ENCODE assay signal across 35 cellular contexts in the genomic region with DNA sequence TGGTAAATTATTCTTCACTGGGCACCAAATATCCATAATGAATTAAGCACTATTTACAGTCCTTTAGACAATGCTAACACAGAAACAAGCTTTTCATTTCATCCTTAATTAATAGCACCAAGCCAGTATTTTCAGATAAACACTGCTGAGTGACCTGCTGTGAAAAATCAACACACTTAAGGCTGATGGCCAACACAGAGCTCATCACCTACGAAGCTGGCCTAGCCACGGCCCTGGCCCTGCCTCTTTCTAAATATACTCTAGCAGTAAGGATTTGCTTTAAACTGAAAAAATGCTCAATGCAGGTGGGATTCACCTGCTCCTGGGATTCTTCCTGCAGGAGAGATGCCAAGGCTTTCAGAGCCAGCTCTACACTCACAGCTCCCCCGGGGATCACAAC. TPM values are rescaled to one million over a fixed set of nuclear protein-coding genes. Genes with fewer than 3 reads are reported as not detected.
DNase-seq lines count a peak whose midpoint lies in the region; ATAC-seq, FAIRE-seq and TF ChIP-seq lines count a peak whose summit lies in the region.
"Had no signal": no experiment of that assay in that cellular context is flagged by ENCODE, and none has a peak within 500 bp of the region (broad histone marks: within the 10 kb centered on the region; RNA-seq: fewer than 3 reads in every experiment).

No MANE protein-coding gene starts in this region.

- H3K9me3 ChIP-seq in kidney (ENCODE audit: control insufficient read depth in 1 of 2, low read length in 2 of 2) (no peaks in the 10 kb centered on the region), upper lobe of right lung (no peaks in the 10 kb centered on the region)
- H3K9me3 ChIP-seq: ascending aorta, HAP-1, neutrophil, psoas muscle, SJSA1, tibial nerve had no signal

- H3K9ac ChIP-seq in kidney (ENCODE audit: low read length in 2 of 2), result peak overlapping the region in 1 of 2 donors; percentile 23

- intact Hi-C loops in kidney (cut with DNase I) (no loop called here), upper lobe of right lung (cut with DNase I) (no loop called here)

- no peak overlapping the region for H3K4me3 ChIP-seq in kidney (ENCODE audit: low read length in 2 of 2)
- H3K4me3 ChIP-seq in upper lobe of right lung, result no peak overlapping the region
- H3K4me3 ChIP-seq: ascending aorta, cardiac muscle cell, HAP-1, psoas muscle, SJSA1, tibial nerve had no signal

- ATAC-seq in upper lobe of right lung (no peak), HG03571 (IDR thresholded peaks at IDR 0.05; ENCODE audit: unreplicated experiment) (no peak)
- ATAC-seq: activated T-cell treated with anti-CD3 and anti-CD28 coated beads, Interleukin-2, amount 50 U/mL, for 4 hours; psoas muscle had no signal

- FAIRE-seq in kidney (lab: Jason Lieb, UNC), result no peak

- H3K27me3 ChIP-seq in upper lobe of right lung, result no peaks in the 10 kb centered on the region
- H3K27me3 ChIP-seq: ascending aorta, cardiac muscle cell, neutrophil, SJSA1, tibial nerve had no signal

- DNase-seq in NCI-H1092 treated with DMSO at 0.1 percent for 48 hours (lab: John Stamatoyannopoulos, UW) (peak; percentile 55), NCI-H1092 (lab: John Stamatoyannopoulos, UW) (no peak), NCI-H748 treated with DMSO at 0.1 percent for 48 hours (lab: John Stamatoyannopoulos, UW) (peak; percentile 52), kidney (no peak), upper lobe of right lung (no peak), mesenteric fat pad (ENCODE audit: low spot score) (no peak), SK-N-DZ (ENCODE audit: low spot score) (no peak)
- DNase-seq: activated B cell treated with CpG ODN at 0.5 μM for 24 hours; activated CD4-positive, alpha-beta T cell treated with anti-CD3 and anti-CD28 coated beads, Interleukin-2, amount 50 U/mL, for 1 hour; activated gamma-delta T cell; activated naive CD8-positive, alpha-beta T cell treated with anti-CD3 and anti-CD28 coated beads for 36 hours; activated T-cell treated with anti-CD3 and anti-CD28 coated beads, Interleukin-2, amount 50 U/mL, for 4 hours; Calu3; DND-41; endodermal cell; islet precursor cell; midbrain; naive B cell; NCI-H1694; NCI-H2171 treated with DMSO at 0.1 percent for 48 hours; NCI-H526 treated with DMSO at 0.1 percent for 48 hours; psoas muscle; RPMI8226; stimulated activated CD4-positive, alpha-beta T cell treated with anti-CD3 and anti-CD28 coated beads, Interleukin-4, amount 100 ng/mL, for 24 hours had no signal

- H3K27ac ChIP-seq in kidney (ENCODE audit: low read depth in 2 of 2, low read length in 2 of 2) (peak overlapping the region; percentile 5 to 68), upper lobe of right lung (peak overlapping the region; percentile 25)
- H3K27ac ChIP-seq: 22Rv1, ascending aorta, cardiac muscle cell, neutrophil, psoas muscle, SJSA1, tibial nerve had no signal

- H3K36me3 ChIP-seq in kidney (ENCODE audit: control insufficient read depth in 1 of 2, insufficient read depth in 2 of 2, low read length in 2 of 2) (peaks cover 6 to 11% of the 10 kb centered on the region in 2 donors), upper lobe of right lung (no peaks in the 10 kb centered on the region)
- H3K36me3 ChIP-seq: ascending aorta, cardiac muscle cell, HAP-1, neutrophil had no signal

- H3K4me1 ChIP-seq in kidney (ENCODE audit: control insufficient read depth in 1 of 2, insufficient read depth in 1 of 2, low read depth in 1 of 2, low read length in 2 of 2) (peaks cover 57 to 68% of the 10 kb centered on the region in 2 donors), upper lobe of right lung (peaks cover 65% of the 10 kb centered on the region)
- H3K4me1 ChIP-seq: ascending aorta, HAP-1, SJSA1 had no signal

- TF ChIP-seq CTCF in kidney (IDR thresholded peaks at IDR 0.05; ENCODE audit: borderline replicate concordance, extremely low read depth, insufficient read depth) (no peak), upper lobe of right lung (IDR thresholded peaks at IDR 0.05) (no peak)

RNA-seq across cellular contexts. Expression of a gene that starts 18.4 kb away (rescaled TPM):
- total RNA-seq in kidney, result 243 TPM
- 1,143 TPM for polyA plus RNA-seq in kidney (ENCODE audit: insufficient read depth, low read depth, low replicate concordance)
- 399 TPM for total RNA-seq in upper lobe of right lung
- total RNA-seq in mesenteric fat pad, result 353 TPM
- polyA plus RNA-seq in SK-N-DZ (2014; cell fraction: cytosol; rRNA removed), result 64.1 and 81.8 TPM in 2 replicates
- 57.4 and 116 TPM in 2 replicates for polyA plus RNA-seq in SK-N-DZ (2014; cell fraction: nucleus; rRNA removed)

RNA-seq across cellular contexts. Expression of a gene that starts 42.2 kb away (rescaled TPM):
- total RNA-seq in kidney (not detected), upper lobe of right lung (0.17 TPM), mesenteric fat pad (not detected)
- polyA plus RNA-seq in kidney (ENCODE audit: insufficient read depth, low read depth, low replicate concordance), result not detected
- not detected in 2 replicates for polyA plus RNA-seq in SK-N-DZ (2014; cell fraction: cytosol; rRNA removed)
- not detected in 2 replicates for polyA plus RNA-seq in SK-N-DZ (2014; cell fraction: nucleus; rRNA removed)
- total RNA-seq: activated B cell treated with CpG ODN at 0.5 μM for 24 hours; activated naive CD8-positive, alpha-beta T cell treated with anti-CD3 and anti-CD28 coated beads for 36 hours; activated T-cell treated with anti-CD3 and anti-CD28 coated beads, Interleukin-2, amount 50 U/mL, for 4 hours; ascending aorta; Calu3; cardiac muscle cell; endodermal cell; lower leg skin; psoas muscle; SJSA1; tibial nerve had no signal
- polyA plus RNA-seq: cardiac muscle cell, CD14-positive monocyte, esophagus, psoas muscle had no signal

Comparison
In these comparisons a context has a peak if more than half of its experiments do, and no peak if none do; other contexts are left out.
1. DNase-seq: peak in NCI-H1092 treated with DMSO at 0.1 percent for 48 hours (single experiment) and NCI-H748 treated with DMSO at 0.1 percent for 48 hours (single experiment); none in NCI-H1092 (single experiment), kidney (single experiment), upper lobe of right lung (single experiment), mesenteric fat pad (single experiment) and SK-N-DZ (single experiment).